Comparison of ENCODE assay signal across 39 cellular contexts in genomic region chr13:19048381-19048780, GRCh38.
"Had no signal": no experiment of that assay in that cellular context is flagged by ENCODE, and none has a peak within 500 bp of the region (broad histone marks: within the 10 kb centered on the region; RNA-seq: fewer than 3 reads in every experiment).

No MANE protein-coding gene starts in this region.

- H3K27me3 ChIP-seq: adrenal gland, ascending aorta, body of pancreas, brain microvascular endothelial cell, breast epithelium, cardiac muscle cell had no signal

- H3K4me3 ChIP-seq: adrenal gland, ascending aorta, body of pancreas, breast epithelium, cardiac muscle cell had no signal

- H3K4me1 Mint-ChIP-seq: activated naive CD4-positive, alpha-beta T cell treated with anti-CD3 and anti-CD28 coated beads, Interleukin-2, amount 10 ng/mL, durations not matched to agents 7 days and 5 days; activated naive CD4-positive, alpha-beta T cell treated with anti-CD3 and anti-CD28 coated beads, Interleukin-2, amount 50 U/mL, for 24 hours; activated naive CD8-positive, alpha-beta T cell treated with anti-CD3 and anti-CD28 coated beads for 36 hours; activated naive CD8-positive, alpha-beta T cell treated with anti-CD3 and anti-CD28 coated beads, Interleukin-2, amount 10 ng/mL, durations not matched to agents 7 days and 5 days; activated naive CD8-positive, alpha-beta T cell treated with anti-CD3 and anti-CD28 coated beads, Interleukin-2, amount 50 U/mL, for 24 hours; activated T-helper 17 cell treated with anti-CD3 and anti-CD28 coated beads, Interleukin-2, amount 50 U/mL, for 72 hours; brain; central memory CD8-positive, alpha-beta T cell had no signal

- H3K9me3 ChIP-seq: adrenal gland, ascending aorta, body of pancreas, breast epithelium had no signal

- H3K9me3 Mint-ChIP-seq: activated naive CD4-positive, alpha-beta T cell treated with anti-CD3 and anti-CD28 coated beads, Interleukin-2, amount 50 U/mL, for 24 hours; activated naive CD8-positive, alpha-beta T cell treated with anti-CD3 and anti-CD28 coated beads for 36 hours; activated T-helper 17 cell treated with anti-CD3 and anti-CD28 coated beads, Interleukin-2, amount 50 U/mL, for 72 hours had no signal

- H3K4me3 Mint-ChIP-seq: activated naive CD4-positive, alpha-beta T cell treated with anti-CD3 and anti-CD28 coated beads for 36 hours; activated naive CD4-positive, alpha-beta T cell treated with anti-CD3 and anti-CD28 coated beads, Interleukin-2, amount 10 ng/mL, durations not matched to agents 7 days and 5 days; activated naive CD4-positive, alpha-beta T cell treated with anti-CD3 and anti-CD28 coated beads, Interleukin-2, amount 50 U/mL, for 24 hours; activated naive CD8-positive, alpha-beta T cell; activated naive CD8-positive, alpha-beta T cell treated with anti-CD3 and anti-CD28 coated beads for 36 hours; activated naive CD8-positive, alpha-beta T cell treated with anti-CD3 and anti-CD28 coated beads, Interleukin-2, amount 10 ng/mL, durations not matched to agents 7 days and 5 days; activated naive CD8-positive, alpha-beta T cell treated with anti-CD3 and anti-CD28 coated beads, Interleukin-2, amount 50 U/mL, for 24 hours; activated T-cell treated with anti-CD3 and anti-CD28 coated beads, Interleukin-2, amount 50 U/mL, for 24 hours; activated T-cell treated with anti-CD3 and anti-CD28 coated beads, Interleukin-2, amount 50 U/mL, for 4 hours; activated T-cell treated with anti-CD3 and anti-CD28 coated beads, Interleukin-2, amount 50 U/mL, for 72 hours; activated T-helper 1 cell treated with anti-CD3 and anti-CD28 coated beads, Interleukin-12 subunit alpha, Interleukin-12 subunit beta, Interleukin-2, Interleukin-4 antibody, amounts not matched to agents 30 ng/mL and 10 ng/mL and 1 ng/mL, durations not matched to agents 14 hours and 24 hours and 36 hours; activated T-helper 17 cell treated with anti-CD3 and anti-CD28 coated beads, Interleukin-2, amount 50 U/mL, for 72 hours; brain; central memory CD8-positive, alpha-beta T cell had no signal

- ATAC-seq: activated naive CD4-positive, alpha-beta T cell treated with anti-CD3 and anti-CD28 coated beads, Interleukin-2, amount 50 U/mL, for 72 hours; activated naive CD8-positive, alpha-beta T cell treated with anti-CD3 and anti-CD28 coated beads, Interleukin-2, amount 50 U/mL, for 24 hours; activated T-cell treated with anti-CD3 and anti-CD28 coated beads, Interleukin-2, amount 50 U/mL, for 4 hours; activated T-cell treated with anti-CD3 and anti-CD28 coated beads, Interleukin-2, amount 50 U/mL, for 72 hours; activated T-helper 17 cell treated with anti-CD3 and anti-CD28 coated beads, Interleukin-2, amount 50 U/mL, for 72 hours; body of pancreas had no signal

- H3K27ac ChIP-seq: adrenal gland, ascending aorta, body of pancreas, brain microvascular endothelial cell, breast epithelium, cardiac muscle cell had no signal

- H3K27ac Mint-ChIP-seq: activated naive CD4-positive, alpha-beta T cell treated with anti-CD3 and anti-CD28 coated beads for 36 hours; activated naive CD4-positive, alpha-beta T cell treated with anti-CD3 and anti-CD28 coated beads, Interleukin-2, amount 10 ng/mL, durations not matched to agents 7 days and 5 days; activated naive CD4-positive, alpha-beta T cell treated with anti-CD3 and anti-CD28 coated beads, Interleukin-2, amount 50 U/mL, for 24 hours; activated naive CD4-positive, alpha-beta T cell treated with anti-CD3 and anti-CD28 coated beads, Interleukin-2, amount 50 U/mL, for 72 hours; activated naive CD8-positive, alpha-beta T cell; activated naive CD8-positive, alpha-beta T cell treated with anti-CD3 and anti-CD28 coated beads for 36 hours; activated naive CD8-positive, alpha-beta T cell treated with anti-CD3 and anti-CD28 coated beads, Interleukin-2, amount 10 ng/mL, durations not matched to agents 7 days and 5 days; activated naive CD8-positive, alpha-beta T cell treated with anti-CD3 and anti-CD28 coated beads, Interleukin-2, amount 50 U/mL, for 24 hours; activated T-cell treated with anti-CD3 and anti-CD28 coated beads, Interleukin-2, amount 50 U/mL, for 24 hours; activated T-cell treated with anti-CD3 and anti-CD28 coated beads, Interleukin-2, amount 50 U/mL, for 72 hours; activated T-helper 1 cell treated with anti-CD3 and anti-CD28 coated beads, Interleukin-12 subunit alpha, Interleukin-12 subunit beta, Interleukin-2, Interleukin-4 antibody, amounts not matched to agents 30 ng/mL and 10 ng/mL and 1 ng/mL, durations not matched to agents 14 hours and 24 hours and 36 hours; activated T-helper 17 cell treated with anti-CD3 and anti-CD28 coated beads, Interleukin-2, amount 50 U/mL, for 72 hours; activated T-helper 2 cell treated with anti-CD3 and anti-CD28 coated beads, Interferon-gamma antibody, Interleukin-2, Interleukin-4, amounts not matched to agents 10 μg/mL and 5 μg/mL and 100 μg/mL, durations not matched to agents 14 hours and 24 hours and 36 hours; brain had no signal

- H3K4me1 ChIP-seq: adrenal gland, ascending aorta, body of pancreas, breast epithelium had no signal

- FAIRE-seq: astrocyte had no signal

- H3K36me3 ChIP-seq: adrenal gland, ascending aorta, brain microvascular endothelial cell, breast epithelium, cardiac muscle cell had no signal

- H3K27me3 Mint-ChIP-seq: activated naive CD4-positive, alpha-beta T cell treated with anti-CD3 and anti-CD28 coated beads, Interleukin-2, amount 10 ng/mL, durations not matched to agents 7 days and 5 days; activated naive CD4-positive, alpha-beta T cell treated with anti-CD3 and anti-CD28 coated beads, Interleukin-2, amount 50 U/mL, for 24 hours; activated naive CD8-positive, alpha-beta T cell; activated naive CD8-positive, alpha-beta T cell treated with anti-CD3 and anti-CD28 coated beads for 36 hours; activated naive CD8-positive, alpha-beta T cell treated with anti-CD3 and anti-CD28 coated beads, Interleukin-2, amount 10 ng/mL, durations not matched to agents 7 days and 5 days; activated naive CD8-positive, alpha-beta T cell treated with anti-CD3 and anti-CD28 coated beads, Interleukin-2, amount 50 U/mL, for 24 hours; activated T-cell treated with anti-CD3 and anti-CD28 coated beads, Interleukin-2, amount 50 U/mL, for 24 hours; activated T-helper 17 cell treated with anti-CD3 and anti-CD28 coated beads, Interleukin-2, amount 50 U/mL, for 72 hours; brain; central memory CD8-positive, alpha-beta T cell had no signal

- DNase-seq: activated effector memory CD4-positive, alpha-beta T cell treated with anti-CD3 and anti-CD28 coated beads, Interleukin-2, amount 50 U/mL, for 16 hours; activated effector memory CD4-positive, alpha-beta T cell treated with Interleukin-2 at 50 U/mL for 16 hours; activated gamma-delta T cell; activated gamma-delta T cell treated with Interleukin-2 at 50 U/mL for 16 hours; activated naive CD4-positive, alpha-beta T cell; activated naive CD4-positive, alpha-beta T cell treated with anti-CD3 and anti-CD28 coated beads for 36 hours; activated naive CD4-positive, alpha-beta T cell treated with anti-CD3 and anti-CD28 coated beads, Interleukin-2, amount 10 ng/mL, durations not matched to agents 7 days and 5 days; activated naive CD4-positive, alpha-beta T cell treated with anti-CD3 and anti-CD28 coated beads, Interleukin-2, amount 50 U/mL, for 16 hours; activated naive CD4-positive, alpha-beta T cell treated with Interleukin-2 at 50 U/mL for 16 hours; activated naive CD8-positive, alpha-beta T cell treated with anti-CD3 and anti-CD28 coated beads for 36 hours; activated naive CD8-positive, alpha-beta T cell treated with anti-CD3 and anti-CD28 coated beads, Interleukin-2, amount 10 ng/mL, durations not matched to agents 7 days and 5 days; activated naive CD8-positive, alpha-beta T cell treated with anti-CD3 and anti-CD28 coated beads, Interleukin-2, amount 50 U/mL, for 24 hours; activated T-cell treated with anti-CD3 and anti-CD28 coated beads for 4 hours; activated T-cell treated with anti-CD3 and anti-CD28 coated beads, Interleukin-2, amount 50 U/mL, for 1 hour; activated T-cell treated with anti-CD3 and anti-CD28 coated beads, Interleukin-2, amount 50 U/mL, for 24 hours; activated T-cell treated with anti-CD3 and anti-CD28 coated beads, Interleukin-2, amount 50 U/mL, for 4 hours; activated T-cell treated with anti-CD3 and anti-CD28 coated beads, Interleukin-2, amount 50 U/mL, for 48 hours; activated T-cell treated with anti-CD3 and anti-CD28 coated beads, Interleukin-2, amount 50 U/mL, for 72 hours; adrenal gland; amniotic stem cell; amygdala; anterior cingulate cortex; body of pancreas; brain microvascular endothelial cell; caudate nucleus; central memory CD4-positive, alpha-beta T cell; cerebellar nuclear complex had no signal
